1 cellular context compared by ENCODE assay signal in genomic region chr2:168719446-168719845, GRCh38.
TF ChIP-seq lines count a peak whose summit lies in the region.

No MANE protein-coding gene starts in this region.

TF ChIP-seq in A549, 52 proteins besides CTCF, POLR2A, EP300 and RAD21 (continued from another document):
- no peak for TF ChIP-seq ELK1 (IDR thresholded peaks at IDR 0.05; ENCODE audit: low read depth, low read length)
- TF ChIP-seq HOXB13 (CRISPR knock-in tag; IDR thresholded peaks at IDR 0.05; ENCODE audit: low read depth), result no peak
- TF ChIP-seq HMGXB4 (CRISPR knock-in tag; IDR thresholded peaks at IDR 0.05; ENCODE audit: borderline replicate concordance), result no peak
- no peak for TF ChIP-seq KDM5A (IDR thresholded peaks at IDR 0.05)
- TF ChIP-seq JUNB (IDR thresholded peaks at IDR 0.05), result no peak
- TF ChIP-seq MAFK (IDR thresholded peaks at IDR 0.05; ENCODE audit: partially characterized antibody), result peak; percentile 52
- TF ChIP-seq MYC (IDR thresholded peaks at IDR 0.05; ENCODE audit: borderline replicate concordance, low read length), result no peak
